ENCODE assay signal across 20 cellular contexts in genomic region chr5:30808996-30809395, GRCh38.
DNase-seq lines count a peak whose midpoint lies in the region; ATAC-seq, FAIRE-seq and TF ChIP-seq lines count a peak whose summit lies in the region.
"Had no signal": no experiment of that assay in that cellular context is flagged by ENCODE, and none has a peak within 500 bp of the region (broad histone marks: within the 10 kb centered on the region; RNA-seq: fewer than 3 reads in every experiment).

No MANE protein-coding gene starts in this region.

- POLR2A ChIA-PET in A549 (lab: Yijun Ruan, JAX), result no interaction called here
- POLR2A ChIA-PET in CD4-positive, alpha-beta memory T cell (lab: Charles Lee; ENCODE audit: partially characterized antibody), result no interaction called here

- TF ChIP-seq RAD21 in A549 (conservative IDR thresholded peaks at IDR 0.05 in 1 of 2, IDR thresholded peaks at IDR 0.05 in 1 of 2), result no peak

- no peaks in the 10 kb centered on the region for H3K27me3 ChIP-seq in GM23338 (ENCODE audit: insufficient read depth)
- H3K27me3 ChIP-seq in CD4-positive, alpha-beta memory T cell (ENCODE audit: insufficient read depth, low read length), result no peaks in the 10 kb centered on the region
- H3K27me3 ChIP-seq: BLaER1, gastroesophageal sphincter had no signal

- H3K9me2 ChIP-seq in GM23338 (ENCODE audit: insufficient read depth), result no peaks in the 10 kb centered on the region

- no peaks in the 10 kb centered on the region for H3K79me2 ChIP-seq in GM23338 (replicated peaks; ENCODE audit: insufficient read depth)

- H3K9me3 Mint-ChIP-seq in GM23338, result no peaks in the 10 kb centered on the region; the same call in 2 of the 3 replicates
- H3K9me3 Mint-ChIP-seq in glutamatergic neuron (ENCODE audit: unreplicated experiment), result peaks cover 14% of the 10 kb centered on the region
- H3K9me3 Mint-ChIP-seq in CD4-positive, alpha-beta memory T cell, result peaks cover 0 to 18% (median 13%) of the 10 kb centered on the region in 8 donors

- no peaks in the 10 kb centered on the region for H3K36me3 Mint-ChIP-seq in GM23338 (ENCODE audit: low read depth)
- no peaks in the 10 kb centered on the region for H3K36me3 Mint-ChIP-seq in glutamatergic neuron (ENCODE audit: unreplicated experiment)
- H3K36me3 Mint-ChIP-seq in CD4-positive, alpha-beta memory T cell, result no peaks in the 10 kb centered on the region

- CTCF ChIA-PET in A549 (lab: Yijun Ruan, JAX), result no interaction called here
- CTCF ChIA-PET in CD4-positive, alpha-beta memory T cell (lab: Charles Lee; ENCODE audit: partially characterized antibody), result no interaction called here

- FAIRE-seq in A549 (lab: Jason Lieb, UNC), result no peak
- FAIRE-seq: small intestine had no signal

- intact Hi-C loops in CD4-positive, alpha-beta memory T cell (cut with micrococcal nuclease), result no loop called here

- no peaks in the 10 kb centered on the region for H3K9me3 ChIP-seq in A549
- no peaks in the 10 kb centered on the region for H3K9me3 ChIP-seq in CD4-positive, alpha-beta memory T cell (ENCODE audit: control insufficient read depth in 1 of 2, low read length in 2 of 2)
- H3K9me3 ChIP-seq: BLaER1, gastroesophageal sphincter, mucosa of descending colon had no signal

- H3K4me1 ChIP-seq in A549, result no peaks in the 10 kb centered on the region
- H3K4me1 ChIP-seq in GM23338 (ENCODE audit: insufficient read depth), result peaks cover 6% of the 10 kb centered on the region; the same call in 1 of the 2 replicates
- H3K4me1 ChIP-seq in CD4-positive, alpha-beta memory T cell (ENCODE audit: insufficient read depth, low read length), result no peaks in the 10 kb centered on the region
- H3K4me1 ChIP-seq: BLaER1, gastroesophageal sphincter had no signal

- H3K4me1 Mint-ChIP-seq in GM23338, result peaks cover 9% of the 10 kb centered on the region; the same call in 2 of the 3 replicates
- peaks cover 51% of the 10 kb centered on the region for H3K4me1 Mint-ChIP-seq in glutamatergic neuron (ENCODE audit: low read depth, unreplicated experiment)
- no peaks in the 10 kb centered on the region for H3K4me1 Mint-ChIP-seq in CD4-positive, alpha-beta memory T cell

- TF ChIP-seq POLR2A in A549 (IDR thresholded peaks at IDR 0.05; ENCODE audit: low read length), result no peak

- peaks cover 2% of the 10 kb centered on the region for H3K27me3 Mint-ChIP-seq in GM23338 (ENCODE audit: insufficient read depth, low read depth, poor library complexity)
- peaks cover 13% of the 10 kb centered on the region for H3K27me3 Mint-ChIP-seq in glutamatergic neuron (ENCODE audit: unreplicated experiment)
- H3K27me3 Mint-ChIP-seq in CD4-positive, alpha-beta memory T cell, result no peaks in the 10 kb centered on the region

- ATAC-seq in A549 (no peak), GM23338 (no peak), GM21576 (IDR thresholded peaks at IDR 0.05; ENCODE audit: unreplicated experiment) (no peak)
- ATAC-seq: gastroesophageal sphincter; mucosa of descending colon; stimulated activated naive CD8-positive, alpha-beta T cell treated with anti-CD3 and anti-CD28 coated beads, Interleukin-15, Interleukin-2, amounts not matched to agents 100 U/mL and 50 U/mL, for 24 hours had no signal

- no peak for DNase-seq in A549 (ENCODE audit: low read depth in 1 of 2, low spot score in 1 of 2)
- DNase-seq in GM23338 (ENCODE audit: low spot score), result peak; percentile 28
- DNase-seq in T1000 (lab: John Stamatoyannopoulos, UW), result peak; percentile 2
- DNase-seq in glutamatergic neuron, result no peak
- no peak for DNase-seq in DMS153 treated with DMSO at 0.1 percent for 48 hours (lab: John Stamatoyannopoulos, UW; ENCODE audit: unreplicated experiment)
- DNase-seq in activated CD4-positive, alpha-beta T cell treated with anti-CD3 and anti-CD28 coated beads for 1 hour, result no peak
- no peak for DNase-seq in CD4-positive, alpha-beta memory T cell
- DNase-seq: activated CD4-positive, CD25-positive, alpha-beta regulatory T cell; activated naive CD4-positive, alpha-beta T cell treated with anti-CD3 and anti-CD28 coated beads, Interleukin-2, amount 50 U/mL, for 16 hours; DMS79; islet precursor cell; MM.1S; mucosa of descending colon; NCI-H345; PC-9; small intestine; stimulated activated naive CD8-positive, alpha-beta T cell treated with anti-CD3 and anti-CD28 coated beads, Interleukin-15, Interleukin-2, amounts not matched to agents 100 U/mL and 50 U/mL, for 24 hours had no signal

- no peaks in the 10 kb centered on the region for H4K20me1 ChIP-seq in GM23338 (replicated peaks; ENCODE audit: insufficient read depth)
- H4K20me1 ChIP-seq: BLaER1 had no signal

- H3K4me2 ChIP-seq in A549 (no peak overlapping the region), GM23338 (no peak overlapping the region)
- H3K4me2 ChIP-seq: BLaER1, PC-9 had no signal

- no peak overlapping the region for H3K27ac Mint-ChIP-seq in GM23338
- H3K27ac Mint-ChIP-seq in glutamatergic neuron (ENCODE audit: unreplicated experiment), result peak overlapping the region; percentile 96
- H3K27ac Mint-ChIP-seq in CD4-positive, alpha-beta memory T cell, result no peak overlapping the region

- H3K4me3 ChIP-seq in A549 (no peak overlapping the region), GM23338 (no peak overlapping the region)
- H3K4me3 ChIP-seq in CD4-positive, alpha-beta memory T cell (ENCODE audit: low read length in 2 of 2), result no peak overlapping the region
- H3K4me3 ChIP-seq: BLaER1, gastroesophageal sphincter, mucosa of descending colon, PC-9 had no signal

- H3K36me3 ChIP-seq in GM23338 (ENCODE audit: insufficient read depth), result no peaks in the 10 kb centered on the region
- no peaks in the 10 kb centered on the region for H3K36me3 ChIP-seq in CD4-positive, alpha-beta memory T cell (ENCODE audit: insufficient read depth, low read length)
- H3K36me3 ChIP-seq: BLaER1, gastroesophageal sphincter had no signal

- TF ChIP-seq CTCF in A549 (IDR thresholded peaks at IDR 0.05) (no peak), GM23338 (conservative IDR thresholded peaks at IDR 0.05; ENCODE audit: low read depth in 2 of 2) (no peak), glutamatergic neuron (IDR thresholded peaks at IDR 0.05; ENCODE audit: partially characterized antibody, unreplicated experiment) (no peak)

- 10% methylated on average over 2 of the region's 2 CpGs for WGBS in A549 (ENCODE audit: missing lambda C conversion rate)

- H3K27ac ChIP-seq in A549 (no peak overlapping the region), GM23338 (ENCODE audit: low read depth) (no peak overlapping the region)
- no peak overlapping the region for H3K27ac ChIP-seq in CD4-positive, alpha-beta memory T cell (ENCODE audit: low read depth, low read length)
- H3K27ac ChIP-seq: BLaER1, gastroesophageal sphincter, PC-9 had no signal

- H2AFZ ChIP-seq in GM23338, result no peak overlapping the region
- H2AFZ ChIP-seq: PC-9 had no signal

- no peak for TF ChIP-seq EP300 in A549 (IDR thresholded peaks at IDR 0.05)

- H3K4me3 Mint-ChIP-seq in GM23338, result no peak overlapping the region
- H3K4me3 Mint-ChIP-seq in glutamatergic neuron (ENCODE audit: unreplicated experiment), result peak overlapping the region; percentile 56
- H3K4me3 Mint-ChIP-seq in CD4-positive, alpha-beta memory T cell, result no peak overlapping the region

- no peaks in the 10 kb centered on the region for H3F3A ChIP-seq in GM23338 (replicated peaks; ENCODE audit: low read depth)

TF ChIP-seq in A549, 52 proteins besides CTCF, POLR2A, EP300 and RAD21 (continues in another document):
- no peak for TF ChIP-seq EHMT2 (IDR thresholded peaks at IDR 0.05; ENCODE audit: low read depth)

TF ChIP-seq in GM23338, 12 proteins besides CTCF, POLR2A, EP300 and RAD21 (continues in another document):
- TF ChIP-seq POLR2AphosphoS5 (IDR thresholded peaks at IDR 0.05; ENCODE audit: low read depth) (no peak), REST (IDR thresholded peaks at IDR 0.05; ENCODE audit: unreplicated experiment) (peak; percentile 77)

Comparison
In these comparisons a context has a peak if more than half of its experiments do, and no peak if none do; other contexts are left out.
1. DNase-seq: peak in GM23338 (single experiment) and T1000 (single experiment); none in A549 (0 of 2), glutamatergic neuron (single experiment), DMS153 treated with DMSO at 0.1 percent for 48 hours (single experiment), activated CD4-positive, alpha-beta T cell treated with anti-CD3 and anti-CD28 coated beads for 1 hour (single experiment) and CD4-positive, alpha-beta memory T cell (0 of 5).